12 cellular contexts compared by ENCODE assay signal in the genomic region with DNA sequence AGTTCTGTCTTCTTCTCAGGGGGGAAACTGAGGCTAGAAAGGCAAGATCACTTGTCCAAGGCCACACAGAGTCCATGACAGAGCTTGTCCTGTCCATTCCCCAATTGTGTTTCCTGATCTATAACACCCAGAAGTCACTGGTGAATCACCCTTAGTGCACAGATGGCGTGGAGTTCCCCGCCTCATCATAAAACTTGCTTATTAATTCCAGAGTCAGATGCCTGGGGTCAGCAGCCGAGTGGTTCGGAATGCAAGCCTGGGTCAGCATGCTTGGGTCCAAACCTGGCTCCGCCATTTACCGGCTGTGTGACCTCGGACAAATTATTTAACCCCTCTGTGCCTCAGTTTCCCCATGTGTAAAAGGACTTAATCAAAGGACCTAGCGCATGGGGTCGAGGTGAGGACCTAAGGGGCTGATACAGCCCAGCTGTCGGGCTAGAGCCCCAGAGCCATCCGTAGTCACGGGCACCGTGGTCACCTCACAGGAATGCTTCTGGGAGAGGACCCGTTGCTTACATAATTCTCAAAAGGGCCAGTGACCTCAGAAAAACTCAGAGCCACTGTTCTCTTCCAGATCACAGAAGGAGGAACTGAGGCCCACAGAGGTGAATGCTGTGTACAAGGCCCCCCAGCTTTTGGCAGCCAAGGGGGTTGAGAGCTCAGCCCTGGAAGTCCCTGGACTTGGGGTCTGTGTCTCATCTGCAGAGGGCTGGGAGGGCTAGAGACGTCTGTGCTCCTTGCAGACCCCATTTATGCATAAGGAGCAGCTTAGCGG. TPM values are rescaled to one million over a fixed set of nuclear protein-coding genes. Genes with fewer than 3 reads are reported as not detected.
A peak's percentile ranks its signal among the peaks of the same experiment; 100 is the strongest.
DNase-seq lines count a peak whose midpoint lies in the region; ATAC-seq, FAIRE-seq and TF ChIP-seq lines count a peak whose summit lies in the region.
"Had no signal": no experiment of that assay in that cellular context is flagged by ENCODE, and none has a peak within 500 bp of the region (broad histone marks: within the 10 kb centered on the region; RNA-seq: fewer than 3 reads in every experiment).

No MANE protein-coding gene starts in this region.

- ATAC-seq in activated naive CD4-positive, alpha-beta T cell treated with anti-CD3 and anti-CD28 coated beads, Interleukin-2, amount 50 U/mL, for 72 hours = no peak
- ATAC-seq in naive thymus-derived CD4-positive, alpha-beta T cell = no peak

- CTCF ChIA-PET in naive thymus-derived CD4-positive, alpha-beta T cell (lab: Charles Lee) = interaction anchor here (0.6 to 4.7 kb wide), 13 partner anchors 8 to 671 kb away, joined by 3 to 44 read pairs (median 4); no protein-coding TSS in a partner anchor

- TF ChIP-seq CTCF in osteocyte (IDR thresholded peaks at IDR 0.05) = no peak

- peaks cover 4 to 14% of the 10 kb centered on the region in 2 donors for H3K9me3 Mint-ChIP-seq in activated naive CD4-positive, alpha-beta T cell treated with anti-CD3 and anti-CD28 coated beads, Interleukin-2, amount 50 U/mL, for 72 hours
- H3K9me3 Mint-ChIP-seq in naive thymus-derived CD4-positive, alpha-beta T cell = peaks cover 3 to 18% (median 9%) of the 10 kb centered on the region in 11 donors
- no peaks in the 10 kb centered on the region for H3K9me3 Mint-ChIP-seq in osteocyte (ENCODE audit: unreplicated experiment)

- H3K36me3 Mint-ChIP-seq in activated naive CD4-positive, alpha-beta T cell treated with anti-CD3 and anti-CD28 coated beads, Interleukin-2, amount 50 U/mL, for 72 hours = peaks cover 20 to 27% of the 10 kb centered on the region in 2 donors
- H3K36me3 Mint-ChIP-seq in naive thymus-derived CD4-positive, alpha-beta T cell = peaks cover 6 to 30% (median 27%) of the 10 kb centered on the region in 5 donors
- no peaks in the 10 kb centered on the region for H3K36me3 Mint-ChIP-seq in osteocyte (ENCODE audit: unreplicated experiment)

- peaks cover 0 to 28% (median 0%) of the 10 kb centered on the region in 5 donors for H3K27me3 Mint-ChIP-seq in naive thymus-derived CD4-positive, alpha-beta T cell
- peaks cover 29% of the 10 kb centered on the region for H3K27me3 Mint-ChIP-seq in osteocyte (ENCODE audit: unreplicated experiment)

- H3K36me3 ChIP-seq in naive thymus-derived CD4-positive, alpha-beta T cell (ENCODE audit: control insufficient read depth in 2 of 3, insufficient read depth in 3 of 3, low read length in 3 of 3) = peaks cover 0 to 8% (median 0%) of the 10 kb centered on the region in 3 experiments
- H3K36me3 ChIP-seq: left ventricle myocardium inferior had no signal

- H3K4me1 ChIP-seq in naive thymus-derived CD4-positive, alpha-beta T cell (ENCODE audit: control insufficient read depth in 2 of 2, insufficient read depth in 2 of 2, low read length in 2 of 2) = peaks cover 50 to 75% of the 10 kb centered on the region in 2 donors
- H3K4me1 ChIP-seq: body of pancreas had no signal

- peaks cover 0 to 11% (median 10%) of the 10 kb centered on the region in 3 experiments for H3K9me3 ChIP-seq in naive thymus-derived CD4-positive, alpha-beta T cell (ENCODE audit: control insufficient read depth in 2 of 3, low read length in 3 of 3)
- H3K9me3 ChIP-seq: body of pancreas had no signal

- peak overlapping the region; percentile 72 for H3K27ac ChIP-seq in naive thymus-derived CD4-positive, alpha-beta T cell (ENCODE audit: low read depth, low read length)
- H3K27ac ChIP-seq: 22Rv1, body of pancreas, left ventricle myocardium inferior had no signal

- FAIRE-seq in GM12892 (lab: Jason Lieb, UNC) = no peak

- DNase-seq in DMS 273 (lab: John Stamatoyannopoulos, UW; ENCODE audit: unreplicated experiment) (peak; percentile 11), DMS 273 treated with DMSO at 0.1 percent for 48 hours (lab: John Stamatoyannopoulos, UW) (no peak), HT-29 (ENCODE audit: low spot score) (peak; percentile 26), osteocyte (ENCODE audit: extremely low spot score, unreplicated experiment) (no peak), SIG-M5 treated with dmso at 0.1 percent for 504 hours (lab: John Stamatoyannopoulos, UW; ENCODE audit: unreplicated experiment) (no peak), GM12892 (ENCODE audit: insufficient read length) (no peak)
- no peak for DNase-seq in activated naive CD4-positive, alpha-beta T cell treated with anti-CD3 and anti-CD28 coated beads, Interleukin-2, amount 50 U/mL, for 72 hours (ENCODE audit: low spot score in 2 of 2)
- DNase-seq in naive thymus-derived CD4-positive, alpha-beta T cell = no peak
- DNase-seq: T1000 had no signal

- no peak for TF ChIP-seq POLR2A in GM12892 (IDR thresholded peaks at IDR 0.05; ENCODE audit: low read depth, low read length)

- POLR2A ChIA-PET in naive thymus-derived CD4-positive, alpha-beta T cell (lab: Charles Lee) = interaction anchor here (0.6 to 8.2 kb wide), 7 partner anchors 8 to 445 kb away, joined by 3 to 175 read pairs (median 5); no protein-coding TSS in a partner anchor

- H3K4me3 ChIP-seq in naive thymus-derived CD4-positive, alpha-beta T cell (ENCODE audit: low read length) = peak overlapping the region; percentile 73
- H3K4me3 ChIP-seq: body of pancreas, left ventricle myocardium inferior had no signal

- peak overlapping the region; percentile 80 to 95 (median 88) for H3K4me3 Mint-ChIP-seq in naive thymus-derived CD4-positive, alpha-beta T cell
- no peak overlapping the region for H3K4me3 Mint-ChIP-seq in osteocyte (ENCODE audit: unreplicated experiment)

- no peaks in the 10 kb centered on the region for H3K27me3 ChIP-seq in naive thymus-derived CD4-positive, alpha-beta T cell (ENCODE audit: control insufficient read depth in 2 of 2, insufficient read depth in 2 of 2, low read length in 2 of 2)
- H3K27me3 ChIP-seq: body of pancreas had no signal

- intact Hi-C loops in naive thymus-derived CD4-positive, alpha-beta T cell (cut with micrococcal nuclease) = loop anchor here (1.0 to 10.0 kb wide), 10 partner anchors 13 to 1273 kb away; no protein-coding TSS in a partner anchor

- H3K27ac Mint-ChIP-seq in activated naive CD4-positive, alpha-beta T cell treated with anti-CD3 and anti-CD28 coated beads, Interleukin-2, amount 50 U/mL, for 72 hours = peak overlapping the region; percentile 29 to 91
- H3K27ac Mint-ChIP-seq in naive thymus-derived CD4-positive, alpha-beta T cell = peak overlapping the region; percentile 95 to 99 (median 97)
- no peak overlapping the region for H3K27ac Mint-ChIP-seq in osteocyte (ENCODE audit: unreplicated experiment)

- H3K4me1 Mint-ChIP-seq in naive thymus-derived CD4-positive, alpha-beta T cell = peaks cover 54 to 98% (median 73%) of the 10 kb centered on the region in 7 donors
- no peaks in the 10 kb centered on the region for H3K4me1 Mint-ChIP-seq in osteocyte (ENCODE audit: unreplicated experiment)

RNA-seq across cellular contexts. Expression of a gene that starts 1.4 kb away (rescaled TPM):
- total RNA-seq in HT-29 (2014; rRNA removed; shearing (Covaris generic)) = 0.70 and 2.0 TPM in 2 replicates
- 1 to 10 TPM in 1 of 2 donors, under 1 TPM in 1; 0.16 to 1.1 TPM for total RNA-seq in activated naive CD4-positive, alpha-beta T cell treated with anti-CD3 and anti-CD28 coated beads, Interleukin-2, amount 50 U/mL, for 72 hours
- total RNA-seq in naive thymus-derived CD4-positive, alpha-beta T cell = 10 to 100 TPM in 4 of 5 experiments, 1 to 10 TPM in 1; 9.4 to 27.9 (median 14.2) TPM
- polyA plus RNA-seq in naive thymus-derived CD4-positive, alpha-beta T cell = 1 to 10 TPM; 5.9 to 7.2 TPM
- not detected in 2 replicates for total RNA-seq in osteocyte
- 2.0 TPM for polyA plus RNA-seq in GM12892 (2012; ENCODE audit: missing spikeins)
- total RNA-seq: left ventricle myocardium inferior had no signal

Comparison
In these comparisons a context has a peak if more than half of its experiments do, and no peak if none do; other contexts are left out.
1. DNase-seq: peak in DMS 273 (single experiment) and HT-29 (single experiment); none in DMS 273 treated with DMSO at 0.1 percent for 48 hours (single experiment), activated naive CD4-positive, alpha-beta T cell treated with anti-CD3 and anti-CD28 coated beads, Interleukin-2, amount 50 U/mL, for 72 hours (0 of 2), naive thymus-derived CD4-positive, alpha-beta T cell (0 of 9), osteocyte (single experiment), SIG-M5 treated with dmso at 0.1 percent for 504 hours (single experiment) and GM12892 (single experiment).